ENCODE assay signal across 18 cellular contexts in the genomic region with DNA sequence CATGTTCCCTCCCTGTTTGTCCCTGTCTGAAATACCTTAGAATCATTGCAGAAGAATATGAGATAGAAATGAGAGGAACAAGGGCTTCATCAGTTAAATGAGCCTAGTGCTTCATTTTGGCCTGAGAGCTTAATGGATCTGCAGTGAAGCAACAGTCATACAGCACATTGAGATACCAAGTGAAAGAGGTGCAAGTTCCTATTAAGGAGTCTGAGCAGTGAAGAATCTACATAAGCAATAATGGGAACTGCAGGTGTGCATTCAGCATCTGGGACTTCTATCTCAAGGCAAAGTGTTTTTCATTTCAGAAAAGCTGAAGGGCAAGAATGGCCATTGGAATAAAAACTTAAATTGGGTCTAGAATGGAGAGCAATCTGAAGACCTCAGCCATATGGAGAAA.
"Had no signal": no experiment of that assay in that cellular context is flagged by ENCODE, and none has a peak within 500 bp of the region (broad histone marks: within the 10 kb centered on the region; RNA-seq: fewer than 3 reads in every experiment).

No MANE protein-coding gene starts in this region.

- H3K4me3 ChIP-seq: gastroesophageal sphincter, lung, prostate gland, skin epidermis had no signal

- H3K9me3 ChIP-seq: gastroesophageal sphincter, prostate gland had no signal

- H3K36me3 ChIP-seq: gastroesophageal sphincter, prostate gland had no signal

- H3K4me1 ChIP-seq: gastroesophageal sphincter, prostate gland had no signal

- H3K4me3 Mint-ChIP-seq: activated CD4-positive, alpha-beta memory T cell treated with anti-CD3 and anti-CD28 coated beads, Interleukin-2, amount 10 ng/mL, durations not matched to agents 7 days and 5 days; activated T-cell treated with anti-CD3 and anti-CD28 coated beads, Interleukin-2, amount 50 U/mL, for 4 hours; WTC11 had no signal

- H3K4me1 Mint-ChIP-seq: activated CD4-positive, alpha-beta memory T cell treated with anti-CD3 and anti-CD28 coated beads, Interleukin-2, amount 10 ng/mL, durations not matched to agents 7 days and 5 days had no signal

- H3K27me3 ChIP-seq: gastroesophageal sphincter had no signal

- H3K27ac ChIP-seq: gastroesophageal sphincter, prostate gland, skin epidermis had no signal

- ATAC-seq: activated T-cell treated with anti-CD3 and anti-CD28 coated beads, Interleukin-2, amount 50 U/mL, for 4 hours; gastroesophageal sphincter; right cardiac atrium; stimulated activated naive CD8-positive, alpha-beta T cell treated with anti-CD3 and anti-CD28 coated beads, Interleukin-15, Interleukin-2, amounts not matched to agents 100 U/mL and 50 U/mL, for 24 hours; WTC11 had no signal

- H3K36me3 Mint-ChIP-seq: WTC11 had no signal

- H3K27ac Mint-ChIP-seq: activated CD4-positive, alpha-beta memory T cell treated with anti-CD3 and anti-CD28 coated beads, Interleukin-2, amount 10 ng/mL, durations not matched to agents 7 days and 5 days; WTC11 had no signal

- DNase-seq: activated CD4-positive, alpha-beta memory T cell treated with anti-CD3 and anti-CD28 coated beads, Interleukin-2, amount 10 ng/mL, durations not matched to agents 7 days and 5 days; activated CD4-positive, alpha-beta T cell treated with anti-CD3 and anti-CD28 coated beads for 4 hours; activated effector memory CD4-positive, alpha-beta T cell treated with Interleukin-2 at 50 U/mL for 16 hours; activated naive CD4-positive, alpha-beta T cell treated with anti-CD3 and anti-CD28 coated beads, Interleukin-2, amount 50 U/mL, for 16 hours; activated T-cell treated with anti-CD3 and anti-CD28 coated beads, Interleukin-2, amount 50 U/mL, for 4 hours; amniotic stem cell; erythroblast; midbrain; right cardiac atrium; stimulated activated CD4-positive, alpha-beta T cell treated with anti-CD3 and anti-CD28 coated beads, Interleukin-15, amount 100 ng/mL, for 24 hours; stimulated activated CD4-positive, alpha-beta T cell treated with anti-CD3 and anti-CD28 coated beads, Interleukin-4, amount 100 ng/mL, for 1 hour; stimulated activated naive CD8-positive, alpha-beta T cell treated with anti-CD3 and anti-CD28 coated beads, Interleukin-15, Interleukin-2, amounts not matched to agents 100 U/mL and 50 U/mL, for 24 hours; trophoblast cell had no signal

- H3K9me3 Mint-ChIP-seq: activated T-cell treated with anti-CD3 and anti-CD28 coated beads, Interleukin-2, amount 50 U/mL, for 4 hours had no signal
